Comparison of ENCODE assay signal across 10 cellular contexts in the genomic region with DNA sequence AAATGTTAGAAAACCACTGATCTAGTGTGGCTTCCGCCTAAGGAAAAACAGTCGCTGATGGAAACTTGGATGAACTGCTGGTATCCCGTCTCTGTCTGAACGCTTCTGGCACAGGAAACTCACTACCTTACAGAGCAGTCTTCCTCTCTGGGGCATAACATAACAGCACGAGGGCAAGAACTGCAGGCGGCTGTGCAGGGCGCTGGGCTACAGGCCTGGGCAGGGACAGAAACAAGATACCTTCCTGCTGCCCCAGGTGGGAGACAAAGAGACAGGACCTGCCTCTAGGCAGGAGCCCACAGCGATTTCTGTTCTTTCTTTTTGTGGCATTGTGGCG. TPM values are rescaled to one million over a fixed set of nuclear protein-coding genes. Genes with fewer than 3 reads are reported as not detected.
DNase-seq lines count a peak whose midpoint lies in the region; ATAC-seq and TF ChIP-seq lines count a peak whose summit lies in the region.
"Had no signal": no experiment of that assay in that cellular context is flagged by ENCODE, and none has a peak within 500 bp of the region (broad histone marks: within the 10 kb centered on the region; RNA-seq: fewer than 3 reads in every experiment).

No MANE protein-coding gene starts in this region.

- peak overlapping the region; percentile 24 for H2AK5ac ChIP-seq in neuronal stem cell (ENCODE audit: low read depth, low read length)

- H3K9me3 Mint-ChIP-seq in stimulated activated naive B cell treated with anti-CD40 and anti-IgM and Interleukin-4, amounts not matched to agents 10 μg/mL and 1 μg/mL and 100 μg/mL, for 72 hours = no peaks in the 10 kb centered on the region
- H3K9me3 Mint-ChIP-seq: CD14-positive monocyte, naive B cell had no signal

- peaks cover 0 to 29% of the 10 kb centered on the region in 2 donors for H3K27me3 Mint-ChIP-seq in stimulated activated naive B cell treated with anti-CD40 and anti-IgM and Interleukin-4, amounts not matched to agents 10 μg/mL and 1 μg/mL and 100 μg/mL, for 72 hours

- peaks cover 19 to 23% of the 10 kb centered on the region in 2 donors for H3K4me1 Mint-ChIP-seq in stimulated activated naive B cell treated with anti-CD40 and anti-IgM and Interleukin-4, amounts not matched to agents 10 μg/mL and 1 μg/mL and 100 μg/mL, for 72 hours

- H3K79me1 ChIP-seq in neuronal stem cell (ENCODE audit: low read depth, low read length) = no peaks in the 10 kb centered on the region

- no peak overlapping the region for H3K4me3 Mint-ChIP-seq in stimulated activated naive B cell treated with anti-CD40 and anti-IgM and Interleukin-4, amounts not matched to agents 10 μg/mL and 1 μg/mL and 100 μg/mL, for 72 hours
- H3K4me3 Mint-ChIP-seq: CD14-positive monocyte, naive B cell had no signal

- peaks cover 0 to 6% of the 10 kb centered on the region in 2 donors for H3K36me3 Mint-ChIP-seq in stimulated activated naive B cell treated with anti-CD40 and anti-IgM and Interleukin-4, amounts not matched to agents 10 μg/mL and 1 μg/mL and 100 μg/mL, for 72 hours
- H3K36me3 Mint-ChIP-seq: CD14-positive monocyte, naive B cell had no signal

- POLR2A ChIA-PET in AG04449 (lab: Yijun Ruan, JAX) (interaction anchor here (1.9 kb wide), 1 partner anchor 9 kb away, joined by 8 read pairs; no protein-coding TSS in a partner anchor), RWPE1 (lab: Yijun Ruan, JAX; ENCODE audit: low non-redundant PET) (no interaction called here)

- no peak overlapping the region for H4K8ac ChIP-seq in neuronal stem cell (ENCODE audit: low read depth, low read length)

- H3K23ac ChIP-seq in neuronal stem cell (ENCODE audit: low read depth, low read length, poor library complexity) = no peak overlapping the region

- no peaks in the 10 kb centered on the region for H3K27me3 ChIP-seq in neuronal stem cell (ENCODE audit: control insufficient read depth in 3 of 3, insufficient read depth in 3 of 3, low read depth in 1 of 3, low read length in 3 of 3)

- ATAC-seq in stimulated activated naive B cell treated with anti-CD40 and anti-IgM and Interleukin-4, amounts not matched to agents 10 μg/mL and 1 μg/mL and 100 μg/mL, for 72 hours (replicated peaks) = no peak

- peak overlapping the region; percentile 4 for H3K18ac ChIP-seq in neuronal stem cell (ENCODE audit: low read length)

- no peak overlapping the region for H3K4ac ChIP-seq in neuronal stem cell (ENCODE audit: low read length)

- CTCF ChIA-PET in AG04449 (lab: Yijun Ruan, JAX) = interaction anchor here (2.3 kb wide), 1 partner anchor 18 kb away, joined by 8 read pairs; no protein-coding TSS in a partner anchor
- CTCF ChIA-PET in RWPE1 (lab: Yijun Ruan, JAX) = interaction anchor here (0.7 kb wide), 1 partner anchor 835 kb away, joined by 4 read pairs; no protein-coding TSS in a partner anchor

- DNase-seq in AG04449 (ENCODE audit: low read depth, low spot score) = no peak
- DNase-seq in RWPE1 (ENCODE audit: low spot score) = no peak
- peak; percentile 28 for DNase-seq in fibroblast of the aortic adventitia (ENCODE audit: low read depth)
- no peak for DNase-seq in neuronal stem cell (ENCODE audit: low spot score)
- no peak for DNase-seq in AML-193 (lab: John Stamatoyannopoulos, UW)
- no peak for DNase-seq in stimulated activated naive B cell treated with anti-CD40 and anti-IgM and Interleukin-4, amounts not matched to agents 10 μg/mL and 1 μg/mL and 100 μg/mL, for 72 hours
- DNase-seq in HUDEP-2 (lab: John Stamatoyannopoulos, UW; ENCODE audit: unreplicated experiment in 76 of 76) = no peak
- DNase-seq in glomerular visceral epithelial cell (ENCODE audit: extremely low spot score) = no peak
- DNase-seq: naive B cell had no signal

- H3K36me3 ChIP-seq in neuronal stem cell (replicated peaks in 1 of 2; ENCODE audit: control insufficient read depth in 2 of 2, insufficient read depth in 2 of 2, low read length in 2 of 2) = no peaks in the 10 kb centered on the region

- peaks cover 0 to 3% of the 10 kb centered on the region in 2 donors for H3K9me3 ChIP-seq in neuronal stem cell (replicated peaks in 1 of 2; ENCODE audit: control insufficient read depth in 2 of 2, insufficient read depth in 1 of 2, low read depth in 1 of 2, low read length in 2 of 2)

- H3K14ac ChIP-seq in neuronal stem cell (ENCODE audit: low read length) = no peak overlapping the region

- H2AFZ ChIP-seq in neuronal stem cell (ENCODE audit: low read length) = peak overlapping the region; percentile 81

- peak overlapping the region; percentile 97 for H2BK120ac ChIP-seq in neuronal stem cell (ENCODE audit: low read depth, low read length)

- no peak for TF ChIP-seq CTCF in AG04449 (IDR thresholded peaks at IDR 0.05; ENCODE audit: insufficient read depth, low read length, missing control alignments)
- no peak for TF ChIP-seq CTCF in RWPE1 (conservative IDR thresholded peaks at IDR 0.05; ENCODE audit: low read depth)
- TF ChIP-seq CTCF in fibroblast of the aortic adventitia (IDR thresholded peaks at IDR 0.05; ENCODE audit: insufficient read depth, low read length) = no peak

- no peak overlapping the region for H4K91ac ChIP-seq in neuronal stem cell (ENCODE audit: low read depth, low read length, poor library complexity)

- H3K27ac ChIP-seq in RWPE1 (peak overlapping the region; percentile 88), neuronal stem cell (replicated peaks; ENCODE audit: low read length) (peak overlapping the region; percentile 83)

- H3K9ac ChIP-seq in neuronal stem cell (ENCODE audit: low read depth, low read length, poor library complexity) = no peak overlapping the region

- H3K4me2 ChIP-seq in neuronal stem cell (ENCODE audit: insufficient read depth, low read length, poor library complexity, severe bottlenecking) = no peak overlapping the region

- peaks cover 36 to 41% of the 10 kb centered on the region in 2 donors for H3K4me1 ChIP-seq in neuronal stem cell (ENCODE audit: control insufficient read depth in 2 of 2, insufficient read depth in 1 of 2, low read depth in 1 of 2, low read length in 2 of 2)

- no CpG with 5 or more reads among the region's 9 CpGs for WGBS in neuronal stem cell (ENCODE audit: extremely low coverage in 2 of 2, insufficient read length in 2 of 2, insufficient replicate concordance in 1 of 2), 2 donors

- H2BK12ac ChIP-seq in neuronal stem cell (ENCODE audit: low read length) = no peak overlapping the region

- no peak overlapping the region for H3K27ac Mint-ChIP-seq in stimulated activated naive B cell treated with anti-CD40 and anti-IgM and Interleukin-4, amounts not matched to agents 10 μg/mL and 1 μg/mL and 100 μg/mL, for 72 hours

- H3K4me3 ChIP-seq in AG04449 (ENCODE audit: low read depth, low read length) = peak overlapping the region; percentile 12
- peak overlapping the region; percentile 6 for H3K4me3 ChIP-seq in fibroblast of the aortic adventitia (ENCODE audit: low read depth, low read length)
- H3K4me3 ChIP-seq in neuronal stem cell (ENCODE audit: low read length in 2 of 2) = peak overlapping the region in 1 of 2 donors; percentile 44

- no peak overlapping the region for H2BK5ac ChIP-seq in neuronal stem cell (ENCODE audit: low read length)

- H2BK15ac ChIP-seq in neuronal stem cell (ENCODE audit: low read length) = peak overlapping the region; percentile 91

RNA-seq across cellular contexts. Expression of gene MXRA7, which starts 10.5 kb away (rescaled TPM):
- 166 and 287 TPM in 2 replicates for total RNA-seq in fibroblast of the aortic adventitia (ENCODE audit: low replicate concordance)
- polyA plus RNA-seq in neuronal stem cell (2013, experiment 1 of 2) = 91.4 TPM
- 90.3 TPM for polyA plus RNA-seq in neuronal stem cell (2013, experiment 2 of 2)

RNA-seq across cellular contexts. Expression of gene JMJD6, which starts 26.1 kb away (rescaled TPM):
- total RNA-seq in fibroblast of the aortic adventitia (ENCODE audit: low replicate concordance) = 10.8 and 18.1 TPM in 2 replicates
- polyA plus RNA-seq in neuronal stem cell (2013, experiment 1 of 2) = 9.1 TPM
- polyA plus RNA-seq in neuronal stem cell (2013, experiment 2 of 2) = 9.1 TPM

RNA-seq across cellular contexts. Expression of gene METTL23, which starts 26.4 kb away (rescaled TPM):
- total RNA-seq in fibroblast of the aortic adventitia (ENCODE audit: low replicate concordance) = 17.9 and 29.1 TPM in 2 replicates
- 29.2 TPM for polyA plus RNA-seq in neuronal stem cell (2013, experiment 1 of 2)
- 31.8 TPM for polyA plus RNA-seq in neuronal stem cell (2013, experiment 2 of 2)

RNA-seq across cellular contexts. Expression of gene SRSF2, which starts 36.9 kb away (rescaled TPM):
- 62.8 and 109 TPM in 2 replicates for total RNA-seq in fibroblast of the aortic adventitia (ENCODE audit: low replicate concordance)
- 225 TPM for polyA plus RNA-seq in neuronal stem cell (2013, experiment 1 of 2)
- polyA plus RNA-seq in neuronal stem cell (2013, experiment 2 of 2) = 226 TPM

RNA-seq across cellular contexts. Expression of gene MFSD11, which starts 37.7 kb away (rescaled TPM):
- 33.4 and 40.5 TPM in 2 replicates for total RNA-seq in fibroblast of the aortic adventitia (ENCODE audit: low replicate concordance)
- 11.3 TPM for polyA plus RNA-seq in neuronal stem cell (2013, experiment 1 of 2)
- 12.1 TPM for polyA plus RNA-seq in neuronal stem cell (2013, experiment 2 of 2)
